1 cellular context compared by ENCODE assay signal in the genomic region with DNA sequence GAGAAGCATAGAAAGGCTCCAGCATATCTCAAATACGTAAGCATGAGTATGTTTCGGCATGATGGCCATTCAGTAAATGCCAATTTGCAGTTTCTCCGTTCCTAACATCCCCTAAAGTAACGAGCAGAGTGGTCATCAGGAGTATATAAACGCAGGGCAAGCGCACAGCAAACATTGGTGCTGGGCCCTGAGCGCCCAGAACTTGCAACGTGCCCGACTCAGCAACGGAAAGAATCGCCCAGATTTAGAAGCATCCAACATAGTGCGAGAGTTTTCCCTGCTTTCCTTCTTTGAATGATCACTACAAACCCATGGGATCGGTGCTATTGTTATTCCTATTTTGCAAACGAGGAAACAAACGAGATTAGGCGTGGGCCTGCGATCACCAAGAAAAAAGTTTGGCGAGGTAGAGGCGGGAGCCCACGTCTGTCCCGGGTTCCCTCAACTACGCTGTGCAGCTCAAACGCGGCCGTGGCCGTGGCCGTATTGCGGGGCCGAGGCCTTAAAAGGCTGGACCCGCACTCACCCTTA.
TF ChIP-seq lines count a peak whose summit lies in the region.

No MANE protein-coding gene starts in this region.

TF ChIP-seq in SK-N-SH, 30 proteins besides CTCF, POLR2A, EP300 and RAD21:
- TF ChIP-seq IRF3 (IDR thresholded peaks at IDR 0.05; ENCODE audit: low read depth, low read length) (no peak), GATA2 (CRISPR knock-in tag; IDR thresholded peaks at IDR 0.05) (no peak), RFX5 (IDR thresholded peaks at IDR 0.05; ENCODE audit: low read length) (no peak), RXRA (IDR thresholded peaks at IDR 0.05; ENCODE audit: borderline replicate concordance, low read depth) (no peak), RCOR1 (IDR thresholded peaks at IDR 0.05; ENCODE audit: low read length) (no peak), CHD2 (IDR thresholded peaks at IDR 0.05; ENCODE audit: low read length, partially characterized antibody) (no peak), ZBTB33 (IDR thresholded peaks at IDR 0.05; ENCODE audit: borderline replicate concordance, low read depth) (no peak), MEF2A (IDR thresholded peaks at IDR 0.05; ENCODE audit: borderline replicate concordance, low read depth) (no peak), TCF12 (IDR thresholded peaks at IDR 0.05) (no peak), FOXM1 (IDR thresholded peaks at IDR 0.05; ENCODE audit: low read depth) (no peak), FOSL2 (IDR thresholded peaks at IDR 0.05; ENCODE audit: borderline replicate concordance, low read depth) (no peak), EZH2phosphoT487 (IDR thresholded peaks at IDR 0.05; ENCODE audit: borderline replicate concordance, low read depth) (no peak), FOXJ3 (CRISPR knock-in tag; IDR thresholded peaks at IDR 0.05) (no peak), SIN3A (IDR thresholded peaks at IDR 0.05; ENCODE audit: borderline replicate concordance, low read depth, low read length) (no peak), USF2 (IDR thresholded peaks at IDR 0.05; ENCODE audit: borderline replicate concordance, low read depth, low read length) (no peak), SMC3 (IDR thresholded peaks at IDR 0.05; ENCODE audit: low read depth, low read length) (no peak), TAF1 (IDR thresholded peaks at IDR 0.05; ENCODE audit: borderline replicate concordance, low read depth, low read length) (no peak)
- TF ChIP-seq, protein P1, sequence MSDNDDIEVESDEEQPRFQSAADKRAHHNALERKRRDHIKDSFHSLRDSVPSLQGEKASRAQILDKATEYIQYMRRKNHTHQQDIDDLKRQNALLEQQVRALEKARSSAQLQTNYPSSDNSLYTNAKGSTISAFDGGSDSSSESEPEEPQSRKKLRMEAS (IDR thresholded peaks at IDR 0.05; ENCODE audit: low read depth), result no peak; the same call in 1 of the 2 replicates
